8 cellular contexts compared by ENCODE assay signal in genomic region chr12:111304642-111305071, GRCh38.
A peak's percentile ranks its signal among the peaks of the same experiment; 100 is the strongest.
DNase-seq lines count a peak whose midpoint lies in the region; ATAC-seq, FAIRE-seq and TF ChIP-seq lines count a peak whose summit lies in the region.

No MANE protein-coding gene starts in this region.

- H3K27me3 Mint-ChIP-seq in activated naive CD8-positive, alpha-beta T cell treated with anti-CD3 and anti-CD28 coated beads, Interleukin-2, amount 50 U/mL, for 24 hours = peaks cover 7% of the 10 kb centered on the region
- H3K27me3 Mint-ChIP-seq in nephron progenitor cell (ENCODE audit: low read depth, poor library complexity) = no peaks in the 10 kb centered on the region

- no peak overlapping the region for H3K27ac Mint-ChIP-seq in activated naive CD8-positive, alpha-beta T cell treated with anti-CD3 and anti-CD28 coated beads, Interleukin-2, amount 50 U/mL, for 24 hours
- H3K27ac Mint-ChIP-seq in nephron progenitor cell = no peak overlapping the region

- peaks cover 2% of the 10 kb centered on the region for H3K4me1 Mint-ChIP-seq in activated naive CD8-positive, alpha-beta T cell treated with anti-CD3 and anti-CD28 coated beads, Interleukin-2, amount 50 U/mL, for 24 hours
- H3K4me1 Mint-ChIP-seq in nephron progenitor cell = peaks cover 3% of the 10 kb centered on the region

- no peak for ATAC-seq in activated naive CD8-positive, alpha-beta T cell treated with anti-CD3 and anti-CD28 coated beads, Interleukin-2, amount 50 U/mL, for 24 hours
- no peak for ATAC-seq in HG02623 (IDR thresholded peaks at IDR 0.05; ENCODE audit: unreplicated experiment)

- H3K36me3 Mint-ChIP-seq in activated naive CD8-positive, alpha-beta T cell treated with anti-CD3 and anti-CD28 coated beads, Interleukin-2, amount 50 U/mL, for 24 hours (ENCODE audit: low read depth) = peaks cover 15% of the 10 kb centered on the region
- peaks cover 17% of the 10 kb centered on the region for H3K36me3 Mint-ChIP-seq in nephron progenitor cell (ENCODE audit: low read depth)

- H3K4me3 Mint-ChIP-seq in activated naive CD8-positive, alpha-beta T cell treated with anti-CD3 and anti-CD28 coated beads, Interleukin-2, amount 50 U/mL, for 24 hours = no peak overlapping the region
- H3K4me3 Mint-ChIP-seq in nephron progenitor cell = no peak overlapping the region

- DNase-seq in D721Med (ENCODE audit: insufficient read length, low spot score) (no peak), LHCN-M2 (ENCODE audit: low read depth) (peak; percentile 15), nephron progenitor cell (peak; percentile 50), NCI-H1105 treated with DMSO at 0.1 percent for 48 hours (lab: John Stamatoyannopoulos, UW) (no peak), SKM-1 treated with dmso at 0.1 percent for 144 hours (lab: John Stamatoyannopoulos, UW; ENCODE audit: unreplicated experiment) (no peak), NCI-H1105 (lab: John Stamatoyannopoulos, UW) (no peak)
- DNase-seq in activated naive CD8-positive, alpha-beta T cell treated with anti-CD3 and anti-CD28 coated beads, Interleukin-2, amount 50 U/mL, for 24 hours = peak; percentile 66

- no peak for FAIRE-seq in D721Med (lab: Jason Lieb, UNC)

- H3K9me3 Mint-ChIP-seq in activated naive CD8-positive, alpha-beta T cell treated with anti-CD3 and anti-CD28 coated beads, Interleukin-2, amount 50 U/mL, for 24 hours = peaks cover 24% of the 10 kb centered on the region
- H3K9me3 Mint-ChIP-seq in nephron progenitor cell = peaks cover 36% of the 10 kb centered on the region

- peak; percentile 27 for TF ChIP-seq CTCF in D721Med (IDR thresholded peaks at IDR 0.05; ENCODE audit: insufficient read depth, missing control alignments)
- TF ChIP-seq CTCF in nephron progenitor cell (IDR thresholded peaks at IDR 0.05) = peak; percentile 56

Comparison
In these comparisons a context has a peak if more than half of its experiments do, and no peak if none do; other contexts are left out.
1. DNase-seq: peak in LHCN-M2 (single experiment), activated naive CD8-positive, alpha-beta T cell treated with anti-CD3 and anti-CD28 coated beads, Interleukin-2, amount 50 U/mL, for 24 hours (single experiment) and nephron progenitor cell (single experiment); none in D721Med (single experiment), NCI-H1105 treated with DMSO at 0.1 percent for 48 hours (single experiment), SKM-1 treated with dmso at 0.1 percent for 144 hours (single experiment) and NCI-H1105 (single experiment).